In the genomic region with DNA sequence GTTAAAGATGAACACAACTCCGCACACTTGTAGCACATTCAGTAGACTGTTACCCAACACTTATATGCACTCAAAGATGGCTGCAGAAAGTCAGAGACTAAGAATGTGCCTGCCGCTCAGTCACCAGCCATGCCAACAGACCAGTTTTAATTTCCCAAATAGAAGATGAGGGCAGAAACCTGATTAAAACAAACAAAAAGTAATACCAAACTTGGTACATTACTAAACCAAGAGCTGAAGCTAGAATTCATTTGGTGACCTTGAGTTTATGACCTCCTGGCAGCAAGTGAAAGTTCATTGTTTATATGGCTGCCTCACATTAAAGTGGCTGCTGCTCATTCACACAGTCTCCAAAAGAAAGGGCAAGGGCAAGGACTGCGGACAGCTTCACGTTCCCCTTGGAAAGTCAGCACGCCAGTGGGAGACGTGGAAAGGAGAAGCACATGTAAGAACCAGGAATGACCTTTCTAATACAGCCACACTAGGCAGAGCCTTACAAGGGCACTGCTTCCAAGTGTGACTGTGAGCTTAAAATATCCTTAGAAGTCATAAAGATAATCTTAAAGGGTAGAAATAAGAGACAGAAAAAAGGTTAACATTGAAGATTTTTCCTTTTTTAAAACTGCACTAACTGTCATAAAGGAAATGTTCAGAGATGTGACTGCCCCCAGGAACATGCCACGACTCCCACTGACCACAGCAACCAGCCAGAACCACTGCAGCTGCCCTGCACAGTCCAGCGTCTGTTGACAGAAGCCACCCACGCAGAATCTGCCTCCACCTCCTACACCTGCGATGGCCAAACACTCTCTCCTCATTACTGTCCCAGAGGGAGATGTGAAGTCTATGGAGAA, we compare ENCODE assay signal across 15 cellular contexts.
DNase-seq lines count a peak whose midpoint lies in the region; ATAC-seq and TF ChIP-seq lines count a peak whose summit lies in the region.
"Had no signal": no experiment of that assay in that cellular context is flagged by ENCODE, and none has a peak within 500 bp of the region (broad histone marks: within the 10 kb centered on the region; RNA-seq: fewer than 3 reads in every experiment).

No MANE protein-coding gene starts in this region.

- peak overlapping the region; percentile 11; the same call in 1 of the 2 replicates for H3K27ac ChIP-seq in ACC112 (ENCODE audit: low read depth, low read length)
- peak overlapping the region; percentile 62 for H3K27ac ChIP-seq in SJCRH30
- H3K27ac ChIP-seq in A673 (ENCODE audit: low read depth, low read length, poor library complexity, severe bottlenecking): no peak overlapping the region

- ATAC-seq in Right ventricle myocardium superior (ENCODE audit: poor library complexity): peak; percentile 53
- ATAC-seq in omental fat pad (ENCODE audit: low FRiP score): peak; percentile 44
- ATAC-seq in GM21360 (IDR thresholded peaks at IDR 0.05; ENCODE audit: unreplicated experiment): no peak

- no peaks in the 10 kb centered on the region for H3K9me3 ChIP-seq in SJCRH30 (replicated peaks)
- H3K9me3 ChIP-seq in A673 (ENCODE audit: low read depth, low read length, poor library complexity, severe bottlenecking): no peaks in the 10 kb centered on the region
- H3K9me3 ChIP-seq: Peyer's patch had no signal

- H3K9me3 Mint-ChIP-seq in activated naive CD4-positive, alpha-beta T cell treated with anti-CD3 and anti-CD28 coated beads, Interleukin-2, amount 10 ng/mL, durations not matched to agents 7 days and 5 days: no peaks in the 10 kb centered on the region
- H3K9me3 Mint-ChIP-seq: CD8-positive, alpha-beta T cell had no signal

- TF ChIP-seq CTCF in omental fat pad (IDR thresholded peaks at IDR 0.05): no peak
- TF ChIP-seq CTCF in A673 (conservative IDR thresholded peaks at IDR 0.05; ENCODE audit: low read depth, low read length): no peak

- BruUV-seq in A673 (replicated peaks; lab: Mats Ljungman, UMichigan): no TSS peak

- no peak overlapping the region for H2AFZ ChIP-seq in ACC112 (ENCODE audit: low read length, unreplicated experiment)

- H3K4me3 Mint-ChIP-seq in activated naive CD4-positive, alpha-beta T cell treated with anti-CD3 and anti-CD28 coated beads, Interleukin-2, amount 10 ng/mL, durations not matched to agents 7 days and 5 days: no peak overlapping the region
- H3K4me3 Mint-ChIP-seq: CD8-positive, alpha-beta T cell had no signal

- intact Hi-C loops in Right ventricle myocardium superior (cut with DNase I): no loop called here
- intact Hi-C loops in A673 (cut with micrococcal nuclease; ENCODE audit: unreplicated experiment): no loop called here

- H3K4me1 ChIP-seq in ACC112 (ENCODE audit: control insufficient read depth, insufficient read depth, low read length, unreplicated experiment) (peaks cover 39% of the 10 kb centered on the region), SJCRH30 (peaks cover 52% of the 10 kb centered on the region), A673 (ENCODE audit: insufficient read depth, low read length, poor library complexity, severe bottlenecking) (peaks cover 30% of the 10 kb centered on the region)

- no peaks in the 10 kb centered on the region for H3K27me3 ChIP-seq in ACC112 (ENCODE audit: insufficient read depth, low read length)
- H3K27me3 ChIP-seq in SJCRH30: no peaks in the 10 kb centered on the region
- no peaks in the 10 kb centered on the region for H3K27me3 ChIP-seq in A673 (replicated peaks; ENCODE audit: insufficient read depth, low read depth, low read length, poor library complexity)
- H3K27me3 ChIP-seq: Peyer's patch had no signal

- peak overlapping the region; percentile 58 for H3K4me3 ChIP-seq in ACC112 (ENCODE audit: low read depth, low read length)
- no peak overlapping the region for H3K4me3 ChIP-seq in SJCRH30
- no peak overlapping the region for H3K4me3 ChIP-seq in A673 (ENCODE audit: low read depth, low read length, poor library complexity, severe bottlenecking)
- H3K4me3 ChIP-seq: Peyer's patch had no signal

- POLR2A ChIA-PET in A673 (lab: Charles Lee; ENCODE audit: low non-redundant PET): no interaction called here

- H3K36me3 ChIP-seq in ACC112 (ENCODE audit: insufficient read depth, low read length) (0 out of 2 replicates have a peak, but pooled peaks cover 2% of the 10 kb centered on the region), SJCRH30 (no peaks in the 10 kb centered on the region), A673 (ENCODE audit: insufficient read depth, low read length, poor library complexity, severe bottlenecking) (no peaks in the 10 kb centered on the region)

- H3K36me3 Mint-ChIP-seq in activated naive CD4-positive, alpha-beta T cell treated with anti-CD3 and anti-CD28 coated beads, Interleukin-2, amount 10 ng/mL, durations not matched to agents 7 days and 5 days: peaks cover 28% of the 10 kb centered on the region

- peaks cover 56% of the 10 kb centered on the region for H3K4me1 Mint-ChIP-seq in activated naive CD4-positive, alpha-beta T cell treated with anti-CD3 and anti-CD28 coated beads, Interleukin-2, amount 10 ng/mL, durations not matched to agents 7 days and 5 days

- H3K79me2 ChIP-seq in ACC112 (ENCODE audit: control insufficient read depth, insufficient read depth, low read length, unreplicated experiment): peaks cover 93% of the 10 kb centered on the region

- no peaks in the 10 kb centered on the region for H3K27me3 Mint-ChIP-seq in activated naive CD4-positive, alpha-beta T cell treated with anti-CD3 and anti-CD28 coated beads, Interleukin-2, amount 10 ng/mL, durations not matched to agents 7 days and 5 days

- CTCF ChIA-PET in A673 (lab: Charles Lee): no interaction called here
- CTCF ChIA-PET in activated naive CD4-positive, alpha-beta T cell treated with anti-CD3 and anti-CD28 coated beads, Interleukin-2, amount 10 ng/mL, durations not matched to agents 7 days and 5 days (lab: Charles Lee): interaction anchor here (1.6 to 2.0 kb wide), 3 partner anchors 19 to 58 kb away, joined by 6 to 7 read pairs (median 6); no protein-coding TSS in a partner anchor

- H3K27ac Mint-ChIP-seq in activated naive CD4-positive, alpha-beta T cell treated with anti-CD3 and anti-CD28 coated beads, Interleukin-2, amount 10 ng/mL, durations not matched to agents 7 days and 5 days: no peak overlapping the region

- DNase-seq in SJCRH30: peak; percentile 71 to 78
- DNase-seq in Right ventricle myocardium superior: no peak
- no peak for DNase-seq in omental fat pad (ENCODE audit: low spot score)
- no peak for DNase-seq in A673 (ENCODE audit: low spot score)
- no peak for DNase-seq in activated naive CD4-positive, alpha-beta T cell treated with anti-CD3 and anti-CD28 coated beads, Interleukin-2, amount 10 ng/mL, durations not matched to agents 7 days and 5 days
- DNase-seq in GM03348 (ENCODE audit: low spot score): no peak
- DNase-seq: activated CD4-positive, alpha-beta T cell treated with anti-CD3 and anti-CD28 coated beads, Interleukin-2, amount 50 U/mL, for 1 hour; anterior cingulate cortex; hypothalamus; NCI-H146; stimulated activated naive CD4-positive, alpha-beta T cell had no signal

Comparison
In these comparisons a context has a peak if more than half of its experiments do, and no peak if none do; other contexts are left out.
1. DNase-seq: peak in SJCRH30 (2 of 2); none in Right ventricle myocardium superior (single experiment), omental fat pad (single experiment), A673 (single experiment), activated naive CD4-positive, alpha-beta T cell treated with anti-CD3 and anti-CD28 coated beads, Interleukin-2, amount 10 ng/mL, durations not matched to agents 7 days and 5 days (single experiment) and GM03348 (single experiment).